In the genomic region with DNA sequence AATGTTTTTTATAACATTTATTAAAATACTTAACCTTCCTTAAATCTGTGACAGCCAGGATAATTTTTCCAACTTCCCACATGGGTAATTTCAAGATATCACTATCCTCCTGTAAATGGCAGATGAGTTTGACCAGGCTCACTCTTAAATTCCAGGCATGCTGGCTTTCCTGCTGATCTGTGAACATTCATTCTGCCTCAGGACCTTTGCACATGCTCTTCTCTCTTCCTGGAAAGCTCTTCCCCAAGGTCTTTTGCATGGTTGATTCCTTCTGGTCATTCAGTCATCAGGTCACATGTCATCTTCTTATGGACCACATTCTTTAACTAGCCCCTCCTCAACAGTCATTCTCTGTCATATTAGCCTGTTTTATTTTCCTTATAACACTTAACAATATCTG, we compare ENCODE assay signal across 8 cellular contexts. TPM values are rescaled to one million over a fixed set of nuclear protein-coding genes. Genes with fewer than 3 reads are reported as not detected.
"Had no signal": no experiment of that assay in that cellular context is flagged by ENCODE, and none has a peak within 500 bp of the region (broad histone marks: within the 10 kb centered on the region; RNA-seq: fewer than 3 reads in every experiment).

No MANE protein-coding gene starts in this region.

- ATAC-seq: GM23338, HCT116 had no signal

- H3K36me3 ChIP-seq: HAP-1 had no signal

- FAIRE-seq: HTR-8/SVneo had no signal

- H2AFZ ChIP-seq: GM23338 had no signal

- H3K4me3 ChIP-seq: GM23338, HAP-1 had no signal

- DNase-seq: H7, IMR-90, KBM-7 had no signal

- H3K4me1 ChIP-seq: HAP-1 had no signal

- H3K4me3 Mint-ChIP-seq: GM23338 had no signal

- H3K9me3 Mint-ChIP-seq: GM23338 had no signal

- H3K27ac Mint-ChIP-seq: GM23338 had no signal

- H3K9me3 ChIP-seq: HAP-1 had no signal

- H3K4me2 ChIP-seq: GM23338 had no signal

RNA-seq across cellular contexts. Expression of a gene that starts 5.7 kb away (rescaled TPM):
- total RNA-seq: HT-29 had no signal
